ENCODE assay signal across 1 cellular context in the genomic region with DNA sequence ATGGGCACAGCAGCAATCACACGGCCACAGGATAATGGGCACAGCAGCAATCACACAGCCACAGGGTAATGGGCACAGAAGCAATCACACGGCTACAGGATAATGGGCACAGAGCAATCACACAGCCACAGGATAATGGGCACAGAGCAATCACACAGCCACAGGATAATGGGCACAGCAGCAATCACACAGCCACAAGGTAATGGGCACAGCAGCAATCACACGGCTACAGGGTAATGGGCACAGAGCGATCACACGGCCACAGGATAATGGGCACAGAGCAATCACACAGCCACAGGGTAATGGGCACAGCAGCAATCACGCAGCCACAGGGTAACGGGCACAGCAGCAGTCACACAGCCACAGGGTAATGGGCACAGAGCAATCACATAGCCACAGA.
TF ChIP-seq lines count a peak whose summit lies in the region.

No MANE protein-coding gene starts in this region.

TF ChIP-seq in GM12878, 131 proteins besides CTCF, POLR2A, EP300 and RAD21:
- TF ChIP-seq HDAC6 (IDR thresholded peaks at IDR 0.05; ENCODE audit: unreplicated experiment) = peak; percentile 50
